ENCODE assay signal across 17 cellular contexts in genomic region chr3:186143280-186143679, GRCh38. TPM values are rescaled to one million over a fixed set of nuclear protein-coding genes. Genes with fewer than 3 reads are reported as not detected.
DNase-seq lines count a peak whose midpoint lies in the region; ATAC-seq and TF ChIP-seq lines count a peak whose summit lies in the region.
"Had no signal": no experiment of that assay in that cellular context is flagged by ENCODE, and none has a peak within 500 bp of the region (broad histone marks: within the 10 kb centered on the region; RNA-seq: fewer than 3 reads in every experiment).

No MANE protein-coding gene starts in this region.

- H3K9me3 ChIP-seq in heart left ventricle, result no peaks in the 10 kb centered on the region
- H3K9me3 ChIP-seq: SJCRH30 had no signal

- H3K4me3 ChIP-seq in coronary artery (no peak overlapping the region), heart left ventricle (no peak overlapping the region)
- H3K4me3 ChIP-seq: SJCRH30 had no signal

- no peak for ATAC-seq in heart left ventricle
- ATAC-seq in HG03108 (IDR thresholded peaks at IDR 0.05; ENCODE audit: unreplicated experiment), result no peak

- WGBS in heart left ventricle, 4 donors, result 73 to 88% (median 79%) methylated on average over 1 of the region's 1 CpG

- peaks cover 28% of the 10 kb centered on the region for H3K4me1 Mint-ChIP-seq in nephron progenitor cell
- H3K4me1 Mint-ChIP-seq: B cell; CD8-positive, alpha-beta memory T cell had no signal

- no peaks in the 10 kb centered on the region for H3K36me3 Mint-ChIP-seq in nephron progenitor cell (ENCODE audit: low read depth)
- H3K36me3 Mint-ChIP-seq: CD8-positive, alpha-beta memory T cell had no signal

- peaks cover 0 to 3% (median 0%) of the 10 kb centered on the region in 9 donors for H3K27me3 ChIP-seq in heart left ventricle
- H3K27me3 ChIP-seq: SJCRH30 had no signal

- peak overlapping the region; percentile 53 for H3K27ac Mint-ChIP-seq in nephron progenitor cell
- H3K27ac Mint-ChIP-seq: B cell had no signal

- H3K9me3 Mint-ChIP-seq in nephron progenitor cell, result no peaks in the 10 kb centered on the region
- H3K9me3 Mint-ChIP-seq: CD8-positive, alpha-beta memory T cell had no signal

- no peak overlapping the region for H3K27ac ChIP-seq in coronary artery
- no peak overlapping the region for H3K27ac ChIP-seq in heart left ventricle
- H3K27ac ChIP-seq: SJCRH30 had no signal

- H3K4me3 Mint-ChIP-seq in nephron progenitor cell, result no peak overlapping the region
- H3K4me3 Mint-ChIP-seq: B cell; CD8-positive, alpha-beta memory T cell had no signal

- intact Hi-C loops in heart left ventricle (cut with DNase I), result no loop called here

- TF ChIP-seq CTCF in coronary artery (IDR thresholded peaks at IDR 0.05), result no peak
- no peak for TF ChIP-seq CTCF in nephron progenitor cell (IDR thresholded peaks at IDR 0.05)
- no peak for TF ChIP-seq CTCF in heart left ventricle (IDR thresholded peaks at IDR 0.05)

- peaks cover 8% of the 10 kb centered on the region for H3K27me3 Mint-ChIP-seq in nephron progenitor cell (ENCODE audit: low read depth, poor library complexity)

- peaks cover 0 to 4% (median 0%) of the 10 kb centered on the region in 9 donors for H3K36me3 ChIP-seq in heart left ventricle
- H3K36me3 ChIP-seq: SJCRH30 had no signal

- peaks cover 0 to 3% (median 0%) of the 10 kb centered on the region in 12 donors for H3K4me1 ChIP-seq in heart left ventricle

- no peak for TF ChIP-seq POLR2A in heart left ventricle (IDR thresholded peaks at IDR 0.05)

- DNase-seq in DMS 273 (lab: John Stamatoyannopoulos, UW; ENCODE audit: unreplicated experiment), result peak; percentile 96
- DNase-seq in NCI-H524 treated with DMSO at 0.1 percent for 48 hours (lab: John Stamatoyannopoulos, UW), result peak; percentile 16
- peak; percentile 28 for DNase-seq in coronary artery (ENCODE audit: low spot score)
- no peak for DNase-seq in nephron progenitor cell
- no peak for DNase-seq in stimulated activated CD4-positive, alpha-beta T cell treated with anti-CD3 and anti-CD28 coated beads, Interleukin-15, amount 100 ng/mL, for 24 hours
- no peak for DNase-seq in heart left ventricle
- DNase-seq in NK-92 treated with Interleukin-12 subunit alpha and Interleukin-12 subunit beta, amount 100 ng/mL, for 24 hours (lab: John Stamatoyannopoulos, UW), result no peak
- DNase-seq: CD8-positive, alpha-beta memory T cell; GOT3; NCI-H1436; NCI-H2081; NCI-H526 treated with DMSO at 0.1 percent for 48 hours; RPMI8226; SW 1271 had no signal

RNA-seq across cellular contexts. Expression of gene ETV5, which starts 34.4 kb away (rescaled TPM):
- total RNA-seq in heart left ventricle, result 10 to 100 TPM in 3 of 9 donors, 1 to 10 TPM in 6; 4.2 to 29.9 (median 6.9) TPM
- polyA plus RNA-seq in heart left ventricle, result 1 to 10 TPM in 1 of 2 donors, under 1 TPM in 1; 0.65 to 7.5 TPM
- polyA plus RNA-seq: CD8-positive, alpha-beta memory T cell had no signal

Comparison
In these comparisons a context has a peak if more than half of its experiments do, and no peak if none do; other contexts are left out.
1. DNase-seq: peak in DMS 273 (single experiment), NCI-H524 treated with DMSO at 0.1 percent for 48 hours (single experiment) and coronary artery (single experiment); none in nephron progenitor cell (single experiment), stimulated activated CD4-positive, alpha-beta T cell treated with anti-CD3 and anti-CD28 coated beads, Interleukin-15, amount 100 ng/mL, for 24 hours (single experiment), heart left ventricle (0 of 5) and NK-92 treated with Interleukin-12 subunit alpha and Interleukin-12 subunit beta, amount 100 ng/mL, for 24 hours (single experiment).